10 cellular contexts compared by ENCODE assay signal in genomic region chr5:14414615-14415515, GRCh38.
DNase-seq lines count a peak whose midpoint lies in the region; ATAC-seq and TF ChIP-seq lines count a peak whose summit lies in the region.
"Had no signal": no experiment of that assay in that cellular context is flagged by ENCODE, and none has a peak within 500 bp of the region (broad histone marks: within the 10 kb centered on the region; RNA-seq: fewer than 3 reads in every experiment).

No MANE protein-coding gene starts in this region.

- H3K4me1 ChIP-seq in vagina = peaks cover 53% of the 10 kb centered on the region

- intact Hi-C loops in vagina (cut with DNase I) = no loop called here

- TF ChIP-seq POLR2A in vagina (IDR thresholded peaks at IDR 0.05) = no peak

- H3K9me3 ChIP-seq in vagina = no peaks in the 10 kb centered on the region
- H3K9me3 ChIP-seq: neutrophil had no signal

- H3K27ac ChIP-seq in angular gyrus (ENCODE audit: low read depth, low read length) = peak overlapping the region; percentile 17
- peak overlapping the region; percentile 4 for H3K27ac ChIP-seq in vagina
- H3K27ac ChIP-seq: C4-2B, neutrophil had no signal

- H3K27me3 ChIP-seq in vagina = no peaks in the 10 kb centered on the region
- H3K27me3 ChIP-seq: neutrophil had no signal

- peak; percentile 47 for ATAC-seq in HG03139 (IDR thresholded peaks at IDR 0.05; ENCODE audit: unreplicated experiment)

- H3K4me3 ChIP-seq in vagina = no peak overlapping the region

- peaks cover 0 to 15% of the 10 kb centered on the region in 2 donors for H3K36me3 ChIP-seq in vagina
- H3K36me3 ChIP-seq: neutrophil had no signal

- peak in 2 of 3 donors; percentile 14 to 32 for DNase-seq in stimulated activated CD4-positive, alpha-beta T cell treated with anti-CD3 and anti-CD28 coated beads, Interleukin-12 subunit alpha, Interleukin-12 subunit beta, amount 100 ng/mL, for 48 hours (ENCODE audit: low read depth in 2 of 3, low spot score in 1 of 3)
- DNase-seq in stimulated activated CD4-positive, alpha-beta T cell treated with anti-CD3 and anti-CD28 coated beads, Interleukin-12 subunit alpha, Interleukin-12 subunit beta, amount 100 ng/mL, for 4 hours = no peak
- no peak for DNase-seq in vagina (ENCODE audit: extremely low spot score in 2 of 2)
- no peak for DNase-seq in NCI-H2171 treated with DMSO at 0.1 percent for 48 hours (lab: John Stamatoyannopoulos, UW)
- DNase-seq in NCI-H187 treated with DMSO at 0.1 percent for 48 hours (lab: John Stamatoyannopoulos, UW) = no peak
- DNase-seq in NAMALWA (ENCODE audit: low spot score) = no peak

- TF ChIP-seq CTCF in vagina (IDR thresholded peaks at IDR 0.05) = no peak

Comparison
In these comparisons a context has a peak if more than half of its experiments do, and no peak if none do; other contexts are left out.
1. DNase-seq: peak in stimulated activated CD4-positive, alpha-beta T cell treated with anti-CD3 and anti-CD28 coated beads, Interleukin-12 subunit alpha, Interleukin-12 subunit beta, amount 100 ng/mL, for 48 hours (2 of 3); none in stimulated activated CD4-positive, alpha-beta T cell treated with anti-CD3 and anti-CD28 coated beads, Interleukin-12 subunit alpha, Interleukin-12 subunit beta, amount 100 ng/mL, for 4 hours (single experiment), vagina (0 of 2), NCI-H2171 treated with DMSO at 0.1 percent for 48 hours (single experiment), NCI-H187 treated with DMSO at 0.1 percent for 48 hours (single experiment) and NAMALWA (single experiment).